10 cellular contexts compared by ENCODE assay signal in genomic region chr6:21022343-21023107, GRCh38.
DNase-seq lines count a peak whose midpoint lies in the region; ATAC-seq and TF ChIP-seq lines count a peak whose summit lies in the region.
"Had no signal": no experiment of that assay in that cellular context is flagged by ENCODE, and none has a peak within 500 bp of the region (broad histone marks: within the 10 kb centered on the region; RNA-seq: fewer than 3 reads in every experiment).

No MANE protein-coding gene starts in this region.

- peaks cover 9% of the 10 kb centered on the region for H3K9me3 Mint-ChIP-seq in activated T-cell treated with anti-CD3 and anti-CD28 coated beads, Interleukin-2, amount 50 U/mL, for 24 hours
- peaks cover 4% of the 10 kb centered on the region for H3K9me3 Mint-ChIP-seq in activated T-helper 17 cell treated with anti-CD3 and anti-CD28 coated beads, Interleukin-2, amount 50 U/mL, for 72 hours

- no peak for TF ChIP-seq CTCF in stomach (IDR thresholded peaks at IDR 0.05)

- ATAC-seq in GM18520 (IDR thresholded peaks at IDR 0.05; ENCODE audit: unreplicated experiment) = peak; percentile 79
- ATAC-seq in HG02840 (IDR thresholded peaks at IDR 0.05; ENCODE audit: low FRiP score, unreplicated experiment) = peak; percentile 96
- no peak for ATAC-seq in activated T-helper 17 cell treated with anti-CD3 and anti-CD28 coated beads, Interleukin-2, amount 50 U/mL, for 72 hours (replicated peaks)

- H3K36me3 ChIP-seq in esophagus (ENCODE audit: control insufficient read depth in 2 of 2, insufficient read depth in 2 of 2, low read length in 1 of 2) (no peaks in the 10 kb centered on the region), stomach (no peaks in the 10 kb centered on the region)
- H3K36me3 ChIP-seq: Peyer's patch had no signal

- H3K4me3 Mint-ChIP-seq in activated T-cell treated with anti-CD3 and anti-CD28 coated beads, Interleukin-2, amount 50 U/mL, for 24 hours = no peak overlapping the region
- no peak overlapping the region for H3K4me3 Mint-ChIP-seq in activated T-helper 17 cell treated with anti-CD3 and anti-CD28 coated beads, Interleukin-2, amount 50 U/mL, for 72 hours

- H3K27ac ChIP-seq in esophagus (ENCODE audit: low read depth in 2 of 2, low read length in 1 of 2) = peak overlapping the region; percentile 96 to 99
- H3K27ac ChIP-seq in stomach = peak overlapping the region; percentile 79 to 97 (median 86)

- no peak for TF ChIP-seq POLR2A in stomach (IDR thresholded peaks at IDR 0.05)

- no peaks in the 10 kb centered on the region for H3K4me1 ChIP-seq in esophagus (ENCODE audit: control insufficient read depth in 2 of 2, insufficient read depth in 2 of 2, low read length in 1 of 2)
- peaks cover 0 to 48% (median 20%) of the 10 kb centered on the region in 4 donors for H3K4me1 ChIP-seq in stomach
- H3K4me1 ChIP-seq: Peyer's patch had no signal

- H3K27me3 ChIP-seq in esophagus (ENCODE audit: control insufficient read depth in 1 of 2, insufficient read depth in 2 of 2, low read length in 2 of 2) (no peaks in the 10 kb centered on the region), stomach (no peaks in the 10 kb centered on the region)
- H3K27me3 ChIP-seq: Peyer's patch had no signal

- H3K27me3 Mint-ChIP-seq in activated T-cell treated with anti-CD3 and anti-CD28 coated beads, Interleukin-2, amount 50 U/mL, for 24 hours = no peaks in the 10 kb centered on the region
- no peaks in the 10 kb centered on the region for H3K27me3 Mint-ChIP-seq in activated T-helper 17 cell treated with anti-CD3 and anti-CD28 coated beads, Interleukin-2, amount 50 U/mL, for 72 hours

- peaks cover 1% of the 10 kb centered on the region for H3K4me1 Mint-ChIP-seq in activated T-cell treated with anti-CD3 and anti-CD28 coated beads, Interleukin-2, amount 50 U/mL, for 24 hours (ENCODE audit: low read depth)
- H3K4me1 Mint-ChIP-seq in activated T-helper 17 cell treated with anti-CD3 and anti-CD28 coated beads, Interleukin-2, amount 50 U/mL, for 72 hours = no peaks in the 10 kb centered on the region

- intact Hi-C loops in stomach (cut with DNase I; ENCODE audit: low total_unique reads) = no loop called here

- no peak overlapping the region for H3K27ac Mint-ChIP-seq in activated T-cell treated with anti-CD3 and anti-CD28 coated beads, Interleukin-2, amount 50 U/mL, for 24 hours
- H3K27ac Mint-ChIP-seq in activated T-helper 17 cell treated with anti-CD3 and anti-CD28 coated beads, Interleukin-2, amount 50 U/mL, for 72 hours = no peak overlapping the region

- H3K36me3 Mint-ChIP-seq in activated T-cell treated with anti-CD3 and anti-CD28 coated beads, Interleukin-2, amount 50 U/mL, for 24 hours (ENCODE audit: low read depth) = peaks cover 48% of the 10 kb centered on the region
- H3K36me3 Mint-ChIP-seq in activated T-helper 17 cell treated with anti-CD3 and anti-CD28 coated beads, Interleukin-2, amount 50 U/mL, for 72 hours (ENCODE audit: low read depth) = peaks cover 27% of the 10 kb centered on the region

- DNase-seq in NCI-H2081 treated with DMSO at 0.1 percent for 48 hours (lab: John Stamatoyannopoulos, UW) (peak; percentile 83), stomach (peak; percentile 78), cerebellar cortex (ENCODE audit: low spot score) (no peak)
- DNase-seq in activated T-cell treated with anti-CD3 and anti-CD28 coated beads, Interleukin-2, amount 50 U/mL, for 24 hours = no peak
- DNase-seq: left cardiac atrium had no signal

- H3K4me3 ChIP-seq in esophagus (ENCODE audit: low read depth in 1 of 2, low read length in 2 of 2) (peak overlapping the region in 1 of 2 donors; percentile 22), stomach (no peak overlapping the region)
- H3K4me3 ChIP-seq: Peyer's patch had no signal

- no peak for TF ChIP-seq EP300 in stomach (IDR thresholded peaks at IDR 0.05)

- no peaks in the 10 kb centered on the region for H3K9me3 ChIP-seq in esophagus (ENCODE audit: control insufficient read depth in 2 of 2, insufficient read depth in 1 of 2, low read depth in 1 of 2, low read length in 1 of 2)
- H3K9me3 ChIP-seq in stomach = no peaks in the 10 kb centered on the region
- H3K9me3 ChIP-seq: Peyer's patch had no signal

- WGBS in esophagus, 2 donors = 37 to 48% methylated on average over 7 of the region's 7 CpGs
- 21 to 41% (median 26%) methylated on average over 7 of the region's 7 CpGs for WGBS in stomach, 5 donors

Comparison
In these comparisons a context has a peak if more than half of its experiments do, and no peak if none do; other contexts are left out.
1. DNase-seq: peak in NCI-H2081 treated with DMSO at 0.1 percent for 48 hours (single experiment) and stomach (single experiment); none in activated T-cell treated with anti-CD3 and anti-CD28 coated beads, Interleukin-2, amount 50 U/mL, for 24 hours (single experiment) and cerebellar cortex (single experiment).